Comparison of ENCODE assay signal across 2 cellular contexts in the genomic region with DNA sequence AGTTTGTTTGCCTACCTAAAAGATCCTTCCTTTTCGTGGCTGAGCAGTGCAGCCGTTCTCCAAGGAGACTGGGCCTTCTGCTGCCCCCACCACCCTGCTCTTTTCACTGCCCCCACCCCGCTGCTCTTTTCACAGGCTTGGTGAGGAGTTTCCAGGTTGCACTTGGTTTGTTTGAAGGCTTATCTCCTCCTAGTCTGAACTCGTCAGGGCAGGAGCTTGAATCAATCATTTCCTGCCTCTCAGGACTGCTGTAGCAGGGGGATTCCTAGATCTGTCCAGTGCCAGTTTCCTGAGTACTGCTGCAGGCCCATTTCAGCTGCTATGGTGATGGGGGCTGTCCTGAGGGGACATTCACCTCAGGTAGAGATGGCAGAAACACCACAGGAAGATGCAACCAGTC.
TF ChIP-seq lines count a peak whose summit lies in the region.

No MANE protein-coding gene starts in this region.

TF ChIP-seq in GM23338, 12 proteins besides CTCF, POLR2A, EP300 and RAD21 (continues in another document):
- TF ChIP-seq, protein P1, sequence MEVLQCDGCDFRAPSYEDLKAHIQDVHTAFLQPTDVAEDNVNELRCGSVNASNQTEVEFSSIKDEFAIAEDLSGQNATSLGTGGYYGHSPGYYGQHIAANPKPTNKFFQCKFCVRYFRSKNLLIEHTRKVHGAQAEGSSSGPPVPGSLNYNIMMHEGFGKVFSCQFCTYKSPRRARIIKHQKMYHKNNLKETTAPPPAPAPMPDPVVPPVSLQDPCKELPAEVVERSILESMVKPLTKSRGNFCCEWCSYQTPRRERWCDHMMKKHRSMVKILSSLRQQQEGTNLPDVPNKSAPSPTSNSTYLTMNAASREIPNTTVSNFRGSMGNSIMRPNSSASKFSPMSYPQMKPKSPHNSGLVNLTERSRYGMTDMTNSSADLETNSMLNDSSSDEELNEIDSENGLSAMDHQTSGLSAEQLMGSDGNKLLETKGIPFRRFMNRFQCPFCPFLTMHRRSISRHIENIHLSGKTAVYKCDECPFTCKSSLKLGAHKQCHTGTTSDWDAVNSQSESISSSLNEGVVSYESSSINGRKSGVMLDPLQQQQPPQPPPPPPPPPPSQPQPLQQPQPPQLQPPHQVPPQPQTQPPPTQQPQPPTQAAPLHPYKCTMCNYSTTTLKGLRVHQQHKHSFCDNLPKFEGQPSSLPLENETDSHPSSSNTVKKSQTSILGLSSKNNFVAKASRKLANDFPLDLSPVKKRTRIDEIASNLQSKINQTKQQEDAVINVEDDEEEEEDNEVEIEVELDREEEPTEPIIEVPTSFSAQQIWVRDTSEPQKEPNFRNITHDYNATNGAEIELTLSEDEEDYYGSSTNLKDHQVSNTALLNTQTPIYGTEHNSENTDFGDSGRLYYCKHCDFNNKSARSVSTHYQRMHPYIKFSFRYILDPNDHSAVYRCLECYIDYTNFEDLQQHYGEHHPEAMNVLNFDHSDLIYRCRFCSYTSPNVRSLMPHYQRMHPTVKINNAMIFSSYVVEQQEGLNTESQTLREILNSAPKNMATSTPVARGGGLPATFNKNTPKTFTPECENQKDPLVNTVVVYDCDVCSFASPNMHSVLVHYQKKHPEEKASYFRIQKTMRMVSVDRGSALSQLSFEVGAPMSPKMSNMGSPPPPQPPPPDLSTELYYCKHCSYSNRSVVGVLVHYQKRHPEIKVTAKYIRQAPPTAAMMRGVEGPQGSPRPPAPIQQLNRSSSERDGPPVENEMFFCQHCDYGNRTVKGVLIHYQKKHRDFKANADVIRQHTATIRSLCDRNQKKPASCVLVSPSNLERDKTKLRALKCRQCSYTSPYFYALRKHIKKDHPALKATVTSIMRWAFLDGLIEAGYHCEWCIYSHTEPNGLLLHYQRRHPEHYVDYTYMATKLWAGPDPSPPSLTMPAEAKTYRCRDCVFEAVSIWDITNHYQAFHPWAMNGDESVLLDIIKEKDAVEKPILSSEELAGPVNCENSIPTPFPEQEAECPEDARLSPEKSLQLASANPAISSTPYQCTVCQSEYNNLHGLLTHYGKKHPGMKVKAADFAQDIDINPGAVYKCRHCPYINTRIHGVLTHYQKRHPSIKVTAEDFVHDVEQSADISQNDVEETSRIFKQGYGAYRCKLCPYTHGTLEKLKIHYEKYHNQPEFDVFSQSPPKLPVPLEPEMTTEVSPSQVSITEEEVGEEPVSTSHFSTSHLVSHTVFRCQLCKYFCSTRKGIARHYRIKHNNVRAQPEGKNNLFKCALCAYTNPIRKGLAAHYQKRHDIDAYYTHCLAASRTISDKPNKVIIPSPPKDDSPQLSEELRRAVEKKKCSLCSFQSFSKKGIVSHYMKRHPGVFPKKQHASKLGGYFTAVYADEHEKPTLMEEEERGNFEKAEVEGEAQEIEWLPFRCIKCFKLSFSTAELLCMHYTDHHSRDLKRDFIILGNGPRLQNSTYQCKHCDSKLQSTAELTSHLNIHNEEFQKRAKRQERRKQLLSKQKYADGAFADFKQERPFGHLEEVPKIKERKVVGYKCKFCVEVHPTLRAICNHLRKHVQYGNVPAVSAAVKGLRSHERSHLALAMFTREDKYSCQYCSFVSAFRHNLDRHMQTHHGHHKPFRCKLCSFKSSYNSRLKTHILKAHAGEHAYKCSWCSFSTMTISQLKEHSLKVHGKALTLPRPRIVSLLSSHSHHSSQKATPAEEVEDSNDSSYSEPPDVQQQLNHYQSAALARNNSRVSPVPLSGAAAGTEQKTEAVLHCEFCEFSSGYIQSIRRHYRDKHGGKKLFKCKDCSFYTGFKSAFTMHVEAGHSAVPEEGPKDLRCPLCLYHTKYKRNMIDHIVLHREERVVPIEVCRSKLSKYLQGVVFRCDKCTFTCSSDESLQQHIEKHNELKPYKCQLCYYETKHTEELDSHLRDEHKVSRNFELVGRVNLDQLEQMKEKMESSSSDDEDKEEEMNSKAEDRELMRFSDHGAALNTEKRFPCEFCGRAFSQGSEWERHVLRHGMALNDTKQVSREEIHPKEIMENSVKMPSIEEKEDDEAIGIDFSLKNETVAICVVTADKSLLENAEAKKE (CRISPR knock-in tag; IDR thresholded peaks at IDR 0.05): no peak
- TF ChIP-seq ZNF331 (CRISPR knock-in tag; IDR thresholded peaks at IDR 0.05; ENCODE audit: low read depth): no peak
- no peak for TF ChIP-seq ZNF114 (CRISPR knock-in tag; IDR thresholded peaks at IDR 0.05)
- no peak for TF ChIP-seq STAT1 (IDR thresholded peaks at IDR 0.05; ENCODE audit: unreplicated experiment)
- no peak for TF ChIP-seq JUNB (IDR thresholded peaks at IDR 0.05; ENCODE audit: unreplicated experiment)
- no peak for TF ChIP-seq NANOG (IDR thresholded peaks at IDR 0.05; ENCODE audit: borderline replicate concordance)
- TF ChIP-seq, protein P2, sequence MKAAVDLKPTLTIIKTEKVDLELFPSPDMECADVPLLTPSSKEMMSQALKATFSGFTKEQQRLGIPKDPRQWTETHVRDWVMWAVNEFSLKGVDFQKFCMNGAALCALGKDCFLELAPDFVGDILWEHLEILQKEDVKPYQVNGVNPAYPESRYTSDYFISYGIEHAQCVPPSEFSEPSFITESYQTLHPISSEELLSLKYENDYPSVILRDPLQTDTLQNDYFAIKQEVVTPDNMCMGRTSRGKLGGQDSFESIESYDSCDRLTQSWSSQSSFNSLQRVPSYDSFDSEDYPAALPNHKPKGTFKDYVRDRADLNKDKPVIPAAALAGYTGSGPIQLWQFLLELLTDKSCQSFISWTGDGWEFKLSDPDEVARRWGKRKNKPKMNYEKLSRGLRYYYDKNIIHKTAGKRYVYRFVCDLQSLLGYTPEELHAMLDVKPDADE (IDR thresholded peaks at IDR 0.05): no peak
- TF ChIP-seq EZH2 (IDR thresholded peaks at IDR 0.05; ENCODE audit: low read depth, unreplicated experiment): no peak
- no peak for TF ChIP-seq POLR2AphosphoS5 (IDR thresholded peaks at IDR 0.05; ENCODE audit: low read depth)
- no peak for TF ChIP-seq EZH2phosphoT487 (IDR thresholded peaks at IDR 0.05; ENCODE audit: unreplicated experiment)
- no peak for TF ChIP-seq CREB1 (CRISPR knock-in tag; IDR thresholded peaks at IDR 0.05; ENCODE audit: low read depth)

TF ChIP-seq in GM12878, 131 proteins besides CTCF, POLR2A, EP300 and RAD21:
- TF ChIP-seq TARDBP (IDR thresholded peaks at IDR 0.05; ENCODE audit: borderline replicate concordance) (no peak), FOXK2 (IDR thresholded peaks at IDR 0.05) (no peak), RB1 (IDR thresholded peaks at IDR 0.05; ENCODE audit: borderline replicate concordance) (no peak), PML (IDR thresholded peaks at IDR 0.05; ENCODE audit: low read length) (no peak), BRCA1 (IDR thresholded peaks at IDR 0.05; ENCODE audit: low read depth, low read length) (no peak), ZNF274 (IDR thresholded peaks at IDR 0.05; ENCODE audit: insufficient read depth, insufficient read length) (no peak), ZSCAN29 (IDR thresholded peaks at IDR 0.05) (no peak), NR2C1 (IDR thresholded peaks at IDR 0.05) (no peak), ZBED1 (IDR thresholded peaks at IDR 0.05; ENCODE audit: borderline replicate concordance) (no peak), ATF7 (IDR thresholded peaks at IDR 0.05; ENCODE audit: low read depth) (no peak), CBX5 (IDR thresholded peaks at IDR 0.05; ENCODE audit: low read depth) (no peak), POLR2AphosphoS2 (IDR thresholded peaks at IDR 0.05; ENCODE audit: low read depth, low read length) (no peak), RBBP5 (conservative IDR thresholded peaks at IDR 0.05) (no peak), ASH2L (IDR thresholded peaks at IDR 0.05; ENCODE audit: borderline replicate concordance, low read depth) (no peak)
- TF ChIP-seq, protein P3, sequence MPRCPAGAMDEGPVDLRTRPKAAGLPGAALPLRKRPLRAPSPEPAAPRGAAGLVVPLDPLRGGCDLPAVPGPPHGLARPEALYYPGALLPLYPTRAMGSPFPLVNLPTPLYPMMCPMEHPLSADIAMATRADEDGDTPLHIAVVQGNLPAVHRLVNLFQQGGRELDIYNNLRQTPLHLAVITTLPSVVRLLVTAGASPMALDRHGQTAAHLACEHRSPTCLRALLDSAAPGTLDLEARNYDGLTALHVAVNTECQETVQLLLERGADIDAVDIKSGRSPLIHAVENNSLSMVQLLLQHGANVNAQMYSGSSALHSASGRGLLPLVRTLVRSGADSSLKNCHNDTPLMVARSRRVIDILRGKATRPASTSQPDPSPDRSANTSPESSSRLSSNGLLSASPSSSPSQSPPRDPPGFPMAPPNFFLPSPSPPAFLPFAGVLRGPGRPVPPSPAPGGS (IDR thresholded peaks at IDR 0.05; ENCODE audit: borderline replicate concordance, insufficient read depth, low read depth, low read length, poor library complexity, severe bottlenecking): no peak
- TF ChIP-seq, protein P4, sequence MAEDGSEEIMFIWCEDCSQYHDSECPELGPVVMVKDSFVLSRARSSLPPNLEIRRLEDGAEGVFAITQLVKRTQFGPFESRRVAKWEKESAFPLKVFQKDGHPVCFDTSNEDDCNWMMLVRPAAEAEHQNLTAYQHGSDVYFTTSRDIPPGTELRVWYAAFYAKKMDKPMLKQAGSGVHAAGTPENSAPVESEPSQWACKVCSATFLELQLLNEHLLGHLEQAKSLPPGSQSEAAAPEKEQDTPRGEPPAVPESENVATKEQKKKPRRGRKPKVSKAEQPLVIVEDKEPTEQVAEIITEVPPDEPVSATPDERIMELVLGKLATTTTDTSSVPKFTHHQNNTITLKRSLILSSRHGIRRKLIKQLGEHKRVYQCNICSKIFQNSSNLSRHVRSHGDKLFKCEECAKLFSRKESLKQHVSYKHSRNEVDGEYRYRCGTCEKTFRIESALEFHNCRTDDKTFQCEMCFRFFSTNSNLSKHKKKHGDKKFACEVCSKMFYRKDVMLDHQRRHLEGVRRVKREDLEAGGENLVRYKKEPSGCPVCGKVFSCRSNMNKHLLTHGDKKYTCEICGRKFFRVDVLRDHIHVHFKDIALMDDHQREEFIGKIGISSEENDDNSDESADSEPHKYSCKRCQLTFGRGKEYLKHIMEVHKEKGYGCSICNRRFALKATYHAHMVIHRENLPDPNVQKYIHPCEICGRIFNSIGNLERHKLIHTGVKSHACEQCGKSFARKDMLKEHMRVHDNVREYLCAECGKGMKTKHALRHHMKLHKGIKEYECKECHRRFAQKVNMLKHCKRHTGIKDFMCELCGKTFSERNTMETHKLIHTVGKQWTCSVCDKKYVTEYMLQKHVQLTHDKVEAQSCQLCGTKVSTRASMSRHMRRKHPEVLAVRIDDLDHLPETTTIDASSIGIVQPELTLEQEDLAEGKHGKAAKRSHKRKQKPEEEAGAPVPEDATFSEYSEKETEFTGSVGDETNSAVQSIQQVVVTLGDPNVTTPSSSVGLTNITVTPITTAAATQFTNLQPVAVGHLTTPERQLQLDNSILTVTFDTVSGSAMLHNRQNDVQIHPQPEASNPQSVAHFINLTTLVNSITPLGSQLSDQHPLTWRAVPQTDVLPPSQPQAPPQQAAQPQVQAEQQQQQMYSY (CRISPR knock-in tag; IDR thresholded peaks at IDR 0.05): no peak
